ENCODE assay signal across 1 cellular context in the genomic region with DNA sequence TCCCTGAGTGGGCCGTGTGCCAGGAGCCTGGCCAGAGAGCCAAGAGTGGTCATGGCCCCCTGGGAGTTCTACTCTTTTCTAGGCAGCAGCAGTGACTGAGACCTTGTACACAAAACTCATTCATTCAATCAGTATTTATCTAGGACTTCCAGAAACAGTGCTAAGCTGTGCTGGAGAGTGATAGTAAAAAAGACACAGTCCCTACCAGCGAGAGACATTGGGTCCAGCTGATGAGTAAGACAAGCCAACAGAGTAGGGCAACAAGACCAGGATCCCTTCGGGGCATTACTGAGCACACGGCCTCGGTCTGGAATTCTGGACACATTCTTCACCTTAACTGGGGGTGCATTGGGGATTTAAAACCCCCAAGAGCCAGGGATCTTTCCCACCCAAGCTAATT.
A peak's percentile ranks its signal among the peaks of the same experiment; 100 is the strongest.
TF ChIP-seq lines count a peak whose summit lies in the region.

No MANE protein-coding gene starts in this region.

TF ChIP-seq in HepG2, 621 proteins besides CTCF, POLR2A, EP300 and RAD21:
- no peak for TF ChIP-seq RAD51 (IDR thresholded peaks at IDR 0.05; ENCODE audit: borderline replicate concordance)
- TF ChIP-seq ZNF12 (CRISPR knock-in tag; IDR thresholded peaks at IDR 0.05) = no peak
- TF ChIP-seq, protein P1, sequence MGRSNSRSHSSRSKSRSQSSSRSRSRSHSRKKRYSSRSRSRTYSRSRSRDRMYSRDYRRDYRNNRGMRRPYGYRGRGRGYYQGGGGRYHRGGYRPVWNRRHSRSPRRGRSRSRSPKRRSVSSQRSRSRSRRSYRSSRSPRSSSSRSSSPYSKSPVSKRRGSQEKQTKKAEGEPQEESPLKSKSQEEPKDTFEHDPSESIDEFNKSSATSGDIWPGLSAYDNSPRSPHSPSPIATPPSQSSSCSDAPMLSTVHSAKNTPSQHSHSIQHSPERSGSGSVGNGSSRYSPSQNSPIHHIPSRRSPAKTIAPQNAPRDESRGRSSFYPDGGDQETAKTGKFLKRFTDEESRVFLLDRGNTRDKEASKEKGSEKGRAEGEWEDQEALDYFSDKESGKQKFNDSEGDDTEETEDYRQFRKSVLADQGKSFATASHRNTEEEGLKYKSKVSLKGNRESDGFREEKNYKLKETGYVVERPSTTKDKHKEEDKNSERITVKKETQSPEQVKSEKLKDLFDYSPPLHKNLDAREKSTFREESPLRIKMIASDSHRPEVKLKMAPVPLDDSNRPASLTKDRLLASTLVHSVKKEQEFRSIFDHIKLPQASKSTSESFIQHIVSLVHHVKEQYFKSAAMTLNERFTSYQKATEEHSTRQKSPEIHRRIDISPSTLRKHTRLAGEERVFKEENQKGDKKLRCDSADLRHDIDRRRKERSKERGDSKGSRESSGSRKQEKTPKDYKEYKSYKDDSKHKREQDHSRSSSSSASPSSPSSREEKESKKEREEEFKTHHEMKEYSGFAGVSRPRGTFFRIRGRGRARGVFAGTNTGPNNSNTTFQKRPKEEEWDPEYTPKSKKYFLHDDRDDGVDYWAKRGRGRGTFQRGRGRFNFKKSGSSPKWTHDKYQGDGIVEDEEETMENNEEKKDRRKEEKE (IDR thresholded peaks at IDR 0.05) = no peak
- TF ChIP-seq ZNF775 (CRISPR knock-in tag; IDR thresholded peaks at IDR 0.05; ENCODE audit: borderline replicate concordance) = no peak
- no peak for TF ChIP-seq YY1 (IDR thresholded peaks at IDR 0.05; ENCODE audit: insufficient read depth, insufficient replicate concordance, low read depth, low read length)
- TF ChIP-seq ZNF75D (CRISPR knock-in tag; IDR thresholded peaks at IDR 0.05; ENCODE audit: borderline replicate concordance) = no peak
- TF ChIP-seq ZNF501 (CRISPR knock-in tag; IDR thresholded peaks at IDR 0.05) = 0 out of 2 replicates have a peak, but pooled peaks have one; percentile 7
- TF ChIP-seq, protein P2, sequence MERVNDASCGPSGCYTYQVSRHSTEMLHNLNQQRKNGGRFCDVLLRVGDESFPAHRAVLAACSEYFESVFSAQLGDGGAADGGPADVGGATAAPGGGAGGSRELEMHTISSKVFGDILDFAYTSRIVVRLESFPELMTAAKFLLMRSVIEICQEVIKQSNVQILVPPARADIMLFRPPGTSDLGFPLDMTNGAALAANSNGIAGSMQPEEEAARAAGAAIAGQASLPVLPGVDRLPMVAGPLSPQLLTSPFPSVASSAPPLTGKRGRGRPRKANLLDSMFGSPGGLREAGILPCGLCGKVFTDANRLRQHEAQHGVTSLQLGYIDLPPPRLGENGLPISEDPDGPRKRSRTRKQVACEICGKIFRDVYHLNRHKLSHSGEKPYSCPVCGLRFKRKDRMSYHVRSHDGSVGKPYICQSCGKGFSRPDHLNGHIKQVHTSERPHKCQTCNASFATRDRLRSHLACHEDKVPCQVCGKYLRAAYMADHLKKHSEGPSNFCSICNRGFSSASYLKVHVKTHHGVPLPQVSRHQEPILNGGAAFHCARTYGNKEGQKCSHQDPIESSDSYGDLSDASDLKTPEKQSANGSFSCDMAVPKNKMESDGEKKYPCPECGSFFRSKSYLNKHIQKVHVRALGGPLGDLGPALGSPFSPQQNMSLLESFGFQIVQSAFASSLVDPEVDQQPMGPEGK (CRISPR knock-in tag; IDR thresholded peaks at IDR 0.05) = 0 out of 2 replicates have a peak, but pooled peaks have one; percentile 9
- TF ChIP-seq ZBTB20 (CRISPR knock-in tag; IDR thresholded peaks at IDR 0.05; ENCODE audit: borderline replicate concordance, low read depth) = no peak
- TF ChIP-seq, protein P3, sequence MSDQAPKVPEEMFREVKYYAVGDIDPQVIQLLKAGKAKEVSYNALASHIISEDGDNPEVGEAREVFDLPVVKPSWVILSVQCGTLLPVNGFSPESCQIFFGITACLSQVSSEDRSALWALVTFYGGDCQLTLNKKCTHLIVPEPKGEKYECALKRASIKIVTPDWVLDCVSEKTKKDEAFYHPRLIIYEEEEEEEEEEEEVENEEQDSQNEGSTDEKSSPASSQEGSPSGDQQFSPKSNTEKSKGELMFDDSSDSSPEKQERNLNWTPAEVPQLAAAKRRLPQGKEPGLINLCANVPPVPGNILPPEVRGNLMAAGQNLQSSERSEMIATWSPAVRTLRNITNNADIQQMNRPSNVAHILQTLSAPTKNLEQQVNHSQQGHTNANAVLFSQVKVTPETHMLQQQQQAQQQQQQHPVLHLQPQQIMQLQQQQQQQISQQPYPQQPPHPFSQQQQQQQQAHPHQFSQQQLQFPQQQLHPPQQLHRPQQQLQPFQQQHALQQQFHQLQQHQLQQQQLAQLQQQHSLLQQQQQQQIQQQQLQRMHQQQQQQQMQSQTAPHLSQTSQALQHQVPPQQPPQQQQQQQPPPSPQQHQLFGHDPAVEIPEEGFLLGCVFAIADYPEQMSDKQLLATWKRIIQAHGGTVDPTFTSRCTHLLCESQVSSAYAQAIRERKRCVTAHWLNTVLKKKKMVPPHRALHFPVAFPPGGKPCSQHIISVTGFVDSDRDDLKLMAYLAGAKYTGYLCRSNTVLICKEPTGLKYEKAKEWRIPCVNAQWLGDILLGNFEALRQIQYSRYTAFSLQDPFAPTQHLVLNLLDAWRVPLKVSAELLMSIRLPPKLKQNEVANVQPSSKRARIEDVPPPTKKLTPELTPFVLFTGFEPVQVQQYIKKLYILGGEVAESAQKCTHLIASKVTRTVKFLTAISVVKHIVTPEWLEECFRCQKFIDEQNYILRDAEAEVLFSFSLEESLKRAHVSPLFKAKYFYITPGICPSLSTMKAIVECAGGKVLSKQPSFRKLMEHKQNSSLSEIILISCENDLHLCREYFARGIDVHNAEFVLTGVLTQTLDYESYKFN (CRISPR knock-in tag; conservative IDR thresholded peaks at IDR 0.05) = 0 out of 2 replicates have a peak, but pooled peaks have one; percentile 5
- TF ChIP-seq SIX4 (CRISPR knock-in tag; IDR thresholded peaks at IDR 0.05) = no peak
- no peak for TF ChIP-seq ZNF430 (CRISPR knock-in tag; IDR thresholded peaks at IDR 0.05)
- TF ChIP-seq, protein P4, sequence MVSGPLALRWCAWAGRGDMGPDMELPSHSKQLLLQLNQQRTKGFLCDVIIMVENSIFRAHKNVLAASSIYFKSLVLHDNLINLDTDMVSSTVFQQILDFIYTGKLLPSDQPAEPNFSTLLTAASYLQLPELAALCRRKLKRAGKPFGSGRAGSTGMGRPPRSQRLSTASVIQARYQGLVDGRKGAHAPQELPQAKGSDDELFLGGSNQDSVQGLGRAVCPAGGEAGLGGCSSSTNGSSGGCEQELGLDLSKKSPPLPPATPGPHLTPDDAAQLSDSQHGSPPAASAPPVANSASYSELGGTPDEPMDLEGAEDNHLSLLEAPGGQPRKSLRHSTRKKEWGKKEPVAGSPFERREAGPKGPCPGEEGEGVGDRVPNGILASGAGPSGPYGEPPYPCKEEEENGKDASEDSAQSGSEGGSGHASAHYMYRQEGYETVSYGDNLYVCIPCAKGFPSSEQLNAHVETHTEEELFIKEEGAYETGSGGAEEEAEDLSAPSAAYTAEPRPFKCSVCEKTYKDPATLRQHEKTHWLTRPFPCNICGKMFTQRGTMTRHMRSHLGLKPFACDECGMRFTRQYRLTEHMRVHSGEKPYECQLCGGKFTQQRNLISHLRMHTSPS (CRISPR knock-in tag; IDR thresholded peaks at IDR 0.05; ENCODE audit: low read depth) = no peak
- TF ChIP-seq, protein P5, sequence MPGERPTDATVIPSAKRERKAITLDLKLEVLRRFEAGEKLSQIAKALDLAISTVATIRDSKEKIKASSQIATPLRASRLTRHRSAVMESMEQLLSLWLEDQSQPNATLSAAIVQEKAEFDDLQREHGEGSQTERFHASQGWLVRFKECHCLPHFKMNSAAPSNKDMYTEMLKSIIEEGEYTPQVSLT (CRISPR knock-in tag; IDR thresholded peaks at IDR 0.05; ENCODE audit: borderline replicate concordance, low read depth) = no peak
- no peak for TF ChIP-seq TGIF2 (CRISPR knock-in tag; IDR thresholded peaks at IDR 0.05)
- no peak for TF ChIP-seq STAT5B (CRISPR knock-in tag; IDR thresholded peaks at IDR 0.05)
- TF ChIP-seq WIZ (CRISPR knock-in tag; IDR thresholded peaks at IDR 0.05) = 0 out of 2 replicates have a peak, but pooled peaks have one; percentile 1
- TF ChIP-seq SPEN (CRISPR knock-in tag; IDR thresholded peaks at IDR 0.05; ENCODE audit: low read depth) = no peak
- peak; percentile 25 for TF ChIP-seq TEAD3 (CRISPR knock-in tag; optimal IDR thresholded peaks at IDR 0.05; ENCODE audit: borderline replicate concordance)
- TF ChIP-seq, protein P6, sequence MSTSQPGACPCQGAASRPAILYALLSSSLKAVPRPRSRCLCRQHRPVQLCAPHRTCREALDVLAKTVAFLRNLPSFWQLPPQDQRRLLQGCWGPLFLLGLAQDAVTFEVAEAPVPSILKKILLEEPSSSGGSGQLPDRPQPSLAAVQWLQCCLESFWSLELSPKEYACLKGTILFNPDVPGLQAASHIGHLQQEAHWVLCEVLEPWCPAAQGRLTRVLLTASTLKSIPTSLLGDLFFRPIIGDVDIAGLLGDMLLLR (CRISPR knock-in tag; IDR thresholded peaks at IDR 0.05) = no peak
- no peak for TF ChIP-seq YEATS4 (CRISPR knock-in tag; IDR thresholded peaks at IDR 0.05; ENCODE audit: borderline replicate concordance)
